ENCODE assay signal across 21 cellular contexts in genomic region chr9:98201749-98202148, GRCh38. TPM values are rescaled to one million over a fixed set of nuclear protein-coding genes. Genes with fewer than 3 reads are reported as not detected.
DNase-seq lines count a peak whose midpoint lies in the region; ATAC-seq, FAIRE-seq and TF ChIP-seq lines count a peak whose summit lies in the region.
"Had no signal": no experiment of that assay in that cellular context is flagged by ENCODE, and none has a peak within 500 bp of the region (broad histone marks: within the 10 kb centered on the region; RNA-seq: fewer than 3 reads in every experiment).

No MANE protein-coding gene starts in this region.

- intact Hi-C loops in right lobe of liver (cut with DNase I), result no loop called here
- intact Hi-C loops in HepG2 (cut with micrococcal nuclease; ENCODE audit: unreplicated experiment), result no loop called here
- intact Hi-C loops in GM12878 (cut with micrococcal nuclease; ENCODE audit: unreplicated experiment), result no loop called here

- BruUV-seq in HepG2 (replicated peaks; lab: Mats Ljungman, UMichigan) (no TSS peak), GM12878 (replicated peaks; lab: Mats Ljungman, UMichigan) (no TSS peak)

- H2BK12ac ChIP-seq in neuronal stem cell (ENCODE audit: low read length), result peak overlapping the region; percentile 47

- H3K9me3 Mint-ChIP-seq in immature natural killer cell, result no peaks in the 10 kb centered on the region
- H3K9me3 Mint-ChIP-seq: CD4-positive, alpha-beta memory T cell; H9 had no signal

- no CpG with 5 or more reads among the region's 7 CpGs for whole genome bisulfite sequencing in right lobe of liver (ENCODE audit: insufficient coverage, low coverage, low lambda C conversion rate, missing lambda C conversion rate)
- 83% methylated on average over 1 of the region's 7 CpGs for WGBS in HepG2 (ENCODE audit: low lambda C conversion rate)
- WGBS in GM12878 (ENCODE audit: insufficient coverage, insufficient replicate concordance, low lambda C conversion rate, missing lambda C conversion rate), result 82% methylated on average over 7 of the region's 7 CpGs
- no CpG with 5 or more reads among the region's 7 CpGs for WGBS in neuronal stem cell (ENCODE audit: extremely low coverage in 2 of 2, insufficient read length in 2 of 2, insufficient replicate concordance in 1 of 2), 2 donors

- TF ChIP-seq POLR2A in right lobe of liver (IDR thresholded peaks at IDR 0.05) (no peak), HepG2 (IDR thresholded peaks at IDR 0.05; ENCODE audit: insufficient read depth in 1 of 2, low read depth in 2 of 2, low read length in 2 of 2) (no peak), GM12878 (IDR thresholded peaks at IDR 0.05; ENCODE audit: low read depth, low read length) (no peak)

- POLR2A ChIA-PET in HepG2 (lab: Yijun Ruan, JAX) (interaction anchor here (1.3 kb wide), 1 partner anchor 8 kb away, joined by 3 read pairs; no protein-coding TSS in a partner anchor), GM12878 (lab: Charles Lee) (interaction anchor here (1.0 to 1.1 kb wide), 2 partner anchors 84 to 112 kb away, joined by 3 read pairs; no protein-coding TSS in a partner anchor)

- H3K79me2 ChIP-seq in HepG2 (ENCODE audit: insufficient read depth, low read length), result no peaks in the 10 kb centered on the region
- no peaks in the 10 kb centered on the region for H3K79me2 ChIP-seq in GM12878 (ENCODE audit: control insufficient read depth, insufficient read depth, low read length)

- H3K27me3 ChIP-seq in right lobe of liver, result no peaks in the 10 kb centered on the region
- no peaks in the 10 kb centered on the region for H3K27me3 ChIP-seq in HepG2 (ENCODE audit: control insufficient read depth in 1 of 2, insufficient read depth in 2 of 2, low read length in 2 of 2)
- no peaks in the 10 kb centered on the region for H3K27me3 ChIP-seq in GM12878 (replicated peaks in 1 of 2; ENCODE audit: control insufficient read depth in 2 of 2, insufficient read depth in 2 of 2, low read length in 1 of 2)
- H3K27me3 ChIP-seq in neuronal stem cell (ENCODE audit: control insufficient read depth in 3 of 3, insufficient read depth in 3 of 3, low read depth in 1 of 3, low read length in 3 of 3), result peaks cover 0 to 53% (median 0%) of the 10 kb centered on the region in 3 experiments
- H3K27me3 ChIP-seq: BLaER1 treated with 17β-estradiol and CSF1 and Interleukin-3, amounts not matched to agents 10 nM and 100 nM had no signal

- H3K4me3 ChIP-seq in right lobe of liver (no peak overlapping the region), HepG2 (replicated peaks in 1 of 3; ENCODE audit: insufficient read depth in 1 of 3, low read depth in 2 of 3, low read length in 3 of 3) (no peak overlapping the region), GM12878 (no peak overlapping the region), neuronal stem cell (ENCODE audit: low read length in 2 of 2) (no peak overlapping the region)
- H3K4me3 ChIP-seq: BLaER1 treated with 17β-estradiol and CSF1 and Interleukin-3, amounts not matched to agents 10 nM and 100 nM; GM23248 had no signal

- H2BK120ac ChIP-seq in neuronal stem cell (ENCODE audit: low read depth, low read length), result no peak overlapping the region

- peak overlapping the region; percentile 17 for H3K23ac ChIP-seq in neuronal stem cell (ENCODE audit: low read depth, low read length, poor library complexity)

- no peak overlapping the region for H3K4me3 Mint-ChIP-seq in immature natural killer cell
- H3K4me3 Mint-ChIP-seq: B cell; CD4-positive, alpha-beta memory T cell; H9 had no signal

- RAD21 ChIA-PET in GM12878 (lab: Charles Lee; ENCODE audit: unreplicated experiment), result interaction anchor here (1.1 kb wide), 1 partner anchor 83 kb away, joined by 4 read pairs; the partner anchor contains the start of gene TRIM14

- H2AK5ac ChIP-seq in neuronal stem cell (ENCODE audit: low read depth, low read length), result peak overlapping the region; percentile 11

- no peaks in the 10 kb centered on the region for H3K36me3 ChIP-seq in right lobe of liver
- no peaks in the 10 kb centered on the region for H3K36me3 ChIP-seq in HepG2 (replicated peaks in 1 of 2; ENCODE audit: control insufficient read depth in 1 of 2, insufficient read depth in 2 of 2, low read length in 2 of 2)
- no peaks in the 10 kb centered on the region for H3K36me3 ChIP-seq in GM12878 (ENCODE audit: control insufficient read depth in 2 of 2, insufficient read depth in 2 of 2, low read length in 1 of 2)
- no peaks in the 10 kb centered on the region for H3K36me3 ChIP-seq in neuronal stem cell (replicated peaks in 1 of 2; ENCODE audit: control insufficient read depth in 2 of 2, insufficient read depth in 2 of 2, low read length in 2 of 2)

- H4K91ac ChIP-seq in neuronal stem cell (ENCODE audit: low read depth, low read length, poor library complexity), result no peak overlapping the region

- H3K27ac ChIP-seq in right lobe of liver (no peak overlapping the region), HepG2 (ENCODE audit: extremely low read length, insufficient read depth, low read length) (no peak overlapping the region), GM12878 (ENCODE audit: control insufficient read depth, insufficient read depth) (no peak overlapping the region; the same call in 1 of the 2 replicates), neuronal stem cell (replicated peaks; ENCODE audit: low read length) (no peak overlapping the region)
- H3K27ac ChIP-seq: 22Rv1; BLaER1 treated with 17β-estradiol and CSF1 and Interleukin-3, amounts not matched to agents 10 nM and 100 nM; GM23248 had no signal

- H3K4ac ChIP-seq in neuronal stem cell (ENCODE audit: low read length), result no peak overlapping the region

- H2BK15ac ChIP-seq in neuronal stem cell (ENCODE audit: low read length), result no peak overlapping the region

- no peak overlapping the region for H3K27ac Mint-ChIP-seq in immature natural killer cell
- H3K27ac Mint-ChIP-seq: B cell, H9 had no signal

- no peak for TF ChIP-seq CTCF in right lobe of liver (IDR thresholded peaks at IDR 0.05)
- no peak for TF ChIP-seq CTCF in HepG2 (CRISPR knock-in tag; IDR thresholded peaks at IDR 0.05)
- no peak for TF ChIP-seq CTCF in GM12878 (IDR thresholded peaks at IDR 0.05 in 2 of 3, conservative IDR thresholded peaks at IDR 0.05 in 1 of 3; ENCODE audit: control insufficient read depth in 2 of 3, extremely low read depth in 1 of 3, insufficient read depth in 1 of 3, low read depth in 3 of 3, low read length in 3 of 3)

- FAIRE-seq in HepG2 (lab: Jason Lieb, UNC), result no peak
- FAIRE-seq in GM12878 (lab: Jason Lieb, UNC), result no peak
- FAIRE-seq: A204.1 had no signal

- TF ChIP-seq EP300 in HepG2 (IDR thresholded peaks at IDR 0.05; ENCODE audit: low read depth in 2 of 2, low read length in 2 of 2), result no peak
- TF ChIP-seq EP300 in HepG2 (CRISPR knock-in tag; IDR thresholded peaks at IDR 0.05; ENCODE audit: borderline replicate concordance), result no peak
- TF ChIP-seq EP300 in GM12878 (IDR thresholded peaks at IDR 0.05; ENCODE audit: borderline replicate concordance in 1 of 2, control insufficient read depth in 1 of 2, low read depth in 2 of 2, low read length in 2 of 2), result no peak

- no peaks in the 10 kb centered on the region for H3K79me1 ChIP-seq in neuronal stem cell (ENCODE audit: low read depth, low read length)

- H3K27me3 Mint-ChIP-seq in immature natural killer cell (ENCODE audit: low read depth in 3 of 3), result peaks cover 0 to 2% (median 0%) of the 10 kb centered on the region in 3 donors
- H3K27me3 Mint-ChIP-seq: B cell; CD4-positive, alpha-beta memory T cell had no signal

- ATAC-seq in right lobe of liver (peak; percentile 35 to 78 (median 56)), HepG2 (no peak), GM12878 (no peak), GM21717 (IDR thresholded peaks at IDR 0.05; ENCODE audit: unreplicated experiment) (no peak)
- ATAC-seq: HCT116 had no signal

- H3K4me1 Mint-ChIP-seq in immature natural killer cell, result peaks cover 0 to 2% of the 10 kb centered on the region in 2 donors

- H3K9ac ChIP-seq in HepG2 (ENCODE audit: insufficient read depth, low read depth, low read length) (no peak overlapping the region), GM12878 (ENCODE audit: control insufficient read depth, insufficient read depth, low read length) (no peak overlapping the region), neuronal stem cell (ENCODE audit: low read depth, low read length, poor library complexity) (no peak overlapping the region)
- H3K9ac ChIP-seq: GM23248 had no signal

- H4K8ac ChIP-seq in neuronal stem cell (ENCODE audit: low read depth, low read length), result no peak overlapping the region

- peak overlapping the region; percentile 11 for H3K18ac ChIP-seq in neuronal stem cell (ENCODE audit: low read length)

- no peak overlapping the region for H2BK5ac ChIP-seq in neuronal stem cell (ENCODE audit: low read length)

- CTCF ChIA-PET in HepG2 (lab: Yijun Ruan, JAX; ENCODE audit: low intra/inter-chr PET ratio, low total read pairs), result no interaction called here
- CTCF ChIA-PET in GM12878 (lab: Yijun Ruan, JAX), result interaction anchor here (0.9 to 1.5 kb wide), 3 partner anchors 54 to 84 kb away, joined by 3 to 5 read pairs (median 3); partner anchors contain the start of gene TBC1D2

- in situ Hi-C loops in HepG2 (cut with HindIII; ENCODE audit: extremely low pct_ligation_motif_present, low pct_unique_long_range_greater_than_20kb) (no loop called here), GM12878 (cut with MboI) (no loop called here)

- SMC1A ChIA-PET in GM12878 (lab: Charles Lee; ENCODE audit: uncharacterized antibody, unreplicated experiment), result interaction anchor here (1.0 kb wide), 1 partner anchor 83 kb away, joined by 3 read pairs; no protein-coding TSS in a partner anchor

- peaks cover 0 to 3% (median 0%) of the 10 kb centered on the region in 3 donors for H3K36me3 Mint-ChIP-seq in immature natural killer cell

- H2AFZ ChIP-seq in HepG2 (ENCODE audit: low read length) (no peak overlapping the region), GM12878 (ENCODE audit: control insufficient read depth, low read depth, low read length) (peak overlapping the region; percentile 88), neuronal stem cell (ENCODE audit: low read length) (no peak overlapping the region)
- H2AFZ ChIP-seq: GM23248 had no signal

- H4K20me1 ChIP-seq in HepG2 (ENCODE audit: insufficient read depth, low read length), result no peaks in the 10 kb centered on the region
- no peaks in the 10 kb centered on the region for H4K20me1 ChIP-seq in GM12878 (ENCODE audit: control insufficient read depth, insufficient read depth)

- DNase-seq in right lobe of liver (peak; percentile 56 to 79 (median 74)), HepG2 (ENCODE audit: low spot score) (no peak), GM12878 (ENCODE audit: low read depth, low spot score) (no peak), neuronal stem cell (ENCODE audit: low spot score) (no peak), SK-N-DZ (ENCODE audit: low spot score) (no peak), immature natural killer cell (no peak), putamen (ENCODE audit: low spot score) (no peak)
- DNase-seq: Calu3; CD4-positive, alpha-beta memory T cell; COR-L47; DMS53; DMS79 treated with DMSO at 0.1 percent for 48 hours; GF-D8; GM23248; H9 had no signal

- no peak overlapping the region for H3K14ac ChIP-seq in neuronal stem cell (ENCODE audit: low read length)

- peaks cover 0 to 11% (median 0%) of the 10 kb centered on the region in 4 donors for H3K4me1 ChIP-seq in right lobe of liver
- H3K4me1 ChIP-seq in HepG2 (ENCODE audit: insufficient read depth, low read length), result peaks cover 31% of the 10 kb centered on the region
- peaks cover 11% of the 10 kb centered on the region for H3K4me1 ChIP-seq in GM12878 (ENCODE audit: control insufficient read depth, insufficient read depth, low read length)
- H3K4me1 ChIP-seq in neuronal stem cell (ENCODE audit: control insufficient read depth in 2 of 2, insufficient read depth in 1 of 2, low read depth in 1 of 2, low read length in 2 of 2), result peaks cover 0 to 8% of the 10 kb centered on the region in 2 donors

- no peaks in the 10 kb centered on the region for H3K9me3 ChIP-seq in right lobe of liver
- no peaks in the 10 kb centered on the region for H3K9me3 ChIP-seq in HepG2 (ENCODE audit: low read length)
- H3K9me3 ChIP-seq in GM12878 (replicated peaks; ENCODE audit: control insufficient read depth, insufficient read depth, low read length), result no peaks in the 10 kb centered on the region
- H3K9me3 ChIP-seq in neuronal stem cell (replicated peaks in 1 of 2; ENCODE audit: control insufficient read depth in 2 of 2, insufficient read depth in 1 of 2, low read depth in 1 of 2, low read length in 2 of 2), result peaks cover 0 to 2% of the 10 kb centered on the region in 2 donors
- H3K9me3 ChIP-seq: BLaER1 treated with 17β-estradiol and CSF1 and Interleukin-3, amounts not matched to agents 10 nM and 100 nM had no signal

- no peak for TF ChIP-seq RAD21 in HepG2 (CRISPR knock-in tag; IDR thresholded peaks at IDR 0.05)
- TF ChIP-seq RAD21 in GM12878 (IDR thresholded peaks at IDR 0.05; ENCODE audit: insufficient read depth, low read depth, low read length), result no peak

- H3K4me2 ChIP-seq in HepG2 (ENCODE audit: low read depth, low read length), result no peak overlapping the region
- H3K4me2 ChIP-seq in GM12878 (ENCODE audit: control insufficient read depth, insufficient read depth), result peak overlapping the region; percentile 82
- H3K4me2 ChIP-seq in neuronal stem cell (ENCODE audit: insufficient read depth, low read length, poor library complexity, severe bottlenecking), result no peak overlapping the region

RNA-seq across cellular contexts. Expression of gene CORO2A, which starts 9.3 kb away (rescaled TPM):
- total RNA-seq in right lobe of liver (1 to 10 TPM in 5 of 6 experiments, under 1 TPM in 1; 0.67 to 6.2 (median 3.3) TPM), HepG2 (2016; rRNA removed; fragmentation: Illumina TruSeq; extraction: Trizol) (14.4 and 19.8 TPM in 2 replicates), GM12878 (2014; rRNA removed) (4.1 and 4.7 TPM in 2 replicates), GM12878 (2014; rRNA removed; fragmentation: Illumina TruSeq; extraction: Trizol) (4.8 TPM in 2 replicates), GM12878 (2021) (4.8 and 4.9 TPM in 2 replicates)
- 3.5 and 3.6 TPM in 2 replicates for total RNA-seq in HepG2 (2016; cell fraction: cytosol; rRNA removed; fragmentation: Illumina TruSeq; extraction: Trizol; ENCODE audit: low read depth)
- 14.0 and 19.0 TPM in 2 replicates for total RNA-seq in HepG2 (2016; cell fraction: insoluble cytoplasmic fraction; rRNA removed; fragmentation: Illumina TruSeq; extraction: Trizol)
- total RNA-seq in HepG2 (2016; cell fraction: membrane; rRNA removed; fragmentation: Illumina TruSeq; extraction: Trizol), result 12.4 and 12.5 TPM in 2 replicates
- total RNA-seq in HepG2 (2016; cell fraction: nucleus; rRNA removed; fragmentation: Illumina TruSeq; extraction: Trizol), result 8.5 and 10.2 TPM in 2 replicates
- polyA plus RNA-seq in HepG2 (2011; rRNA removed) (12.9 and 15.3 TPM in 2 replicates), GM12878 (2011; rRNA removed) (0.84 and 1.0 TPM in 2 replicates), GM12878 (2014; fragmentation: Illumina TruSeq; extraction: Trizol) (5.0 and 5.5 TPM in 2 replicates), GM12878 (2014; fragmentation: Nextera tagmentation; extraction: Ambion mirVana) (1 to 10 TPM; 1.7 to 1.9 TPM), GM12878 (2014; rRNA removed) (4.2 and 5.3 TPM in 2 replicates), GM12878 (2016; fragmentation: Nextera tagmentation; extraction: Ambion mirVana) (1 to 10 TPM; 2.4 to 2.8 TPM), immature natural killer cell (1 to 10 TPM; 1.6 to 2.5 (median 2.1) TPM)
- 12.3 and 15.4 TPM in 2 replicates for polyA plus RNA-seq in HepG2 (2011; cell fraction: cytosol; rRNA removed)
- 7.9 and 8.1 TPM in 2 replicates for polyA plus RNA-seq in HepG2 (2011; cell fraction: nucleus; rRNA removed)
- polyA plus RNA-seq in HepG2 (2012), result 5.9 and 8.4 TPM in 2 replicates
- polyA plus RNA-seq in HepG2 (2016; cell fraction: cytosol; fragmentation: Illumina TruSeq; extraction: Trizol; ENCODE audit: low read depth), result 5.6 TPM in 2 replicates
- polyA plus RNA-seq in HepG2 (2016; cell fraction: insoluble cytoplasmic fraction; fragmentation: Illumina TruSeq; extraction: Trizol; ENCODE audit: low read depth), result 21.2 and 23.2 TPM in 2 replicates
- polyA plus RNA-seq in HepG2 (2016; cell fraction: membrane; fragmentation: Illumina TruSeq; extraction: Trizol; ENCODE audit: low read depth), result 9.4 and 10.3 TPM in 2 replicates
- polyA plus RNA-seq in HepG2 (2016; cell fraction: nucleus; fragmentation: Illumina TruSeq; extraction: Trizol; ENCODE audit: insufficient read depth, low read depth), result 21.7 and 22.4 TPM in 2 replicates
- 7.1 and 26.4 TPM in 2 replicates for polyA minus RNA-seq in HepG2 (2011; rRNA and poly(A)+ RNA removed; ENCODE audit: low replicate concordance)
- polyA minus RNA-seq in HepG2 (2011; cell fraction: cytosol; rRNA and poly(A)+ RNA removed), result 9.8 and 10.3 TPM in 2 replicates
- 4.6 and 5.3 TPM in 2 replicates for polyA minus RNA-seq in HepG2 (2011; cell fraction: nucleus; rRNA and poly(A)+ RNA removed)
- 0.52 and 0.64 TPM in 2 replicates for total RNA-seq in GM12878 (2013; cell fraction: nucleolus; rRNA removed)
- 1.0 TPM for polyA plus RNA-seq in GM12878 (2011; ENCODE audit: low read depth)
- 1.2 and 1.3 TPM in 2 replicates for polyA plus RNA-seq in GM12878 (2011; cell fraction: cytosol; rRNA removed)
- 0.37 and 0.42 TPM in 2 replicates for polyA plus RNA-seq in GM12878 (2011; cell fraction: nucleus; rRNA removed)
- 1.7 and 1.8 TPM in 2 replicates for polyA plus RNA-seq in GM12878 (2012)
- 0.80 and 2.3 TPM in 2 replicates for polyA minus RNA-seq in GM12878 (2011; rRNA and poly(A)+ RNA removed)
- polyA minus RNA-seq in GM12878 (2011; cell fraction: cytosol; rRNA and poly(A)+ RNA removed), result 0.53 TPM in 1 of 2 replicates, not detected in the other
- 0.12 and 0.19 TPM in 2 replicates for polyA minus RNA-seq in GM12878 (2011; cell fraction: nucleus; rRNA and poly(A)+ RNA removed)
- polyA plus RNA-seq in neuronal stem cell (2013, experiment 1 of 2), result 4.3 TPM
- 4.5 TPM for polyA plus RNA-seq in neuronal stem cell (2013, experiment 2 of 2)
- polyA plus RNA-seq in SK-N-DZ (2014; cell fraction: cytosol; rRNA removed), result 12.8 and 13.7 TPM in 2 replicates
- polyA plus RNA-seq in SK-N-DZ (2014; cell fraction: nucleus; rRNA removed), result 4.2 and 4.8 TPM in 2 replicates

RNA-seq across cellular contexts. Expression of gene TBC1D2, which starts 53.7 kb away (rescaled TPM):
- 10 to 100 TPM in 2 of 6 experiments, 1 to 10 TPM in 4; 5.1 to 17.5 (median 9.7) TPM for total RNA-seq in right lobe of liver
- 2.2 and 2.8 TPM in 2 replicates for total RNA-seq in HepG2 (2016; rRNA removed; fragmentation: Illumina TruSeq; extraction: Trizol)
- 0.51 and 0.62 TPM in 2 replicates for total RNA-seq in HepG2 (2016; cell fraction: cytosol; rRNA removed; fragmentation: Illumina TruSeq; extraction: Trizol; ENCODE audit: low read depth)
- 2.1 and 2.6 TPM in 2 replicates for total RNA-seq in HepG2 (2016; cell fraction: insoluble cytoplasmic fraction; rRNA removed; fragmentation: Illumina TruSeq; extraction: Trizol)
- 1.1 and 1.2 TPM in 2 replicates for total RNA-seq in HepG2 (2016; cell fraction: membrane; rRNA removed; fragmentation: Illumina TruSeq; extraction: Trizol)
- 2.2 and 2.8 TPM in 2 replicates for total RNA-seq in HepG2 (2016; cell fraction: nucleus; rRNA removed; fragmentation: Illumina TruSeq; extraction: Trizol)
- 2.0 and 2.8 TPM in 2 replicates for polyA plus RNA-seq in HepG2 (2011; rRNA removed)
- polyA plus RNA-seq in HepG2 (2011; cell fraction: cytosol; rRNA removed), result 1.5 and 2.0 TPM in 2 replicates
- polyA plus RNA-seq in HepG2 (2011; cell fraction: nucleus; rRNA removed), result 5.2 and 5.6 TPM in 2 replicates
- polyA plus RNA-seq in HepG2 (2012), result 1.9 and 2.1 TPM in 2 replicates
- polyA plus RNA-seq in HepG2 (2016; cell fraction: cytosol; fragmentation: Illumina TruSeq; extraction: Trizol; ENCODE audit: low read depth), result 0.31 and 0.54 TPM in 2 replicates
- polyA plus RNA-seq in HepG2 (2016; cell fraction: insoluble cytoplasmic fraction; fragmentation: Illumina TruSeq; extraction: Trizol; ENCODE audit: low read depth), result 2.9 and 3.0 TPM in 2 replicates
- polyA plus RNA-seq in HepG2 (2016; cell fraction: membrane; fragmentation: Illumina TruSeq; extraction: Trizol; ENCODE audit: low read depth), result 0.96 and 1.1 TPM in 2 replicates
- polyA plus RNA-seq in HepG2 (2016; cell fraction: nucleus; fragmentation: Illumina TruSeq; extraction: Trizol; ENCODE audit: insufficient read depth, low read depth), result 3.1 and 3.8 TPM in 2 replicates
- polyA minus RNA-seq in HepG2 (2011; rRNA and poly(A)+ RNA removed; ENCODE audit: low replicate concordance), result 6.2 and 19.2 TPM in 2 replicates
- polyA minus RNA-seq in HepG2 (2011; cell fraction: cytosol; rRNA and poly(A)+ RNA removed), result 1.1 TPM in 2 replicates
- 3.1 and 4.0 TPM in 2 replicates for polyA minus RNA-seq in HepG2 (2011; cell fraction: nucleus; rRNA and poly(A)+ RNA removed)
- 2.2 and 2.3 TPM in 2 replicates for total RNA-seq in GM12878 (2013; cell fraction: nucleolus; rRNA removed)
- total RNA-seq in GM12878 (2014; rRNA removed), result 1.1 and 1.2 TPM in 2 replicates
- 0.32 and 0.67 TPM in 2 replicates for total RNA-seq in GM12878 (2014; rRNA removed; fragmentation: Illumina TruSeq; extraction: Trizol)
- total RNA-seq in GM12878 (2021), result 1.2 and 1.4 TPM in 2 replicates
- polyA plus RNA-seq in GM12878 (2011; ENCODE audit: low read depth), result 0.39 TPM
- polyA plus RNA-seq in GM12878 (2011; rRNA removed), result 0.46 and 1.1 TPM in 2 replicates
- 1.5 and 1.9 TPM in 2 replicates for polyA plus RNA-seq in GM12878 (2011; cell fraction: cytosol; rRNA removed)
- polyA plus RNA-seq in GM12878 (2011; cell fraction: nucleus; rRNA removed), result 3.7 and 4.4 TPM in 2 replicates
- polyA plus RNA-seq in GM12878 (2012), result 1.0 and 1.1 TPM in 2 replicates
- 0.37 and 0.41 TPM in 2 replicates for polyA plus RNA-seq in GM12878 (2014; fragmentation: Illumina TruSeq; extraction: Trizol)
- polyA plus RNA-seq in GM12878 (2014; fragmentation: Nextera tagmentation; extraction: Ambion mirVana), result under 1 TPM; 0.04 to 0.06 TPM
- polyA plus RNA-seq in GM12878 (2014; rRNA removed), result 1.2 and 1.4 TPM in 2 replicates
- polyA plus RNA-seq in GM12878 (2016; fragmentation: Nextera tagmentation; extraction: Ambion mirVana), result 1 to 10 TPM; 1.0 to 1.6 TPM
- 1.5 and 2.2 TPM in 2 replicates for polyA minus RNA-seq in GM12878 (2011; rRNA and poly(A)+ RNA removed)
- polyA minus RNA-seq in GM12878 (2011; cell fraction: cytosol; rRNA and poly(A)+ RNA removed), result 1.7 TPM in 1 of 2 replicates, not detected in the other
- 0.97 and 3.1 TPM in 2 replicates for polyA minus RNA-seq in GM12878 (2011; cell fraction: nucleus; rRNA and poly(A)+ RNA removed)
- polyA plus RNA-seq in neuronal stem cell (2013, experiment 1 of 2), result 0.93 TPM
- 0.93 TPM for polyA plus RNA-seq in neuronal stem cell (2013, experiment 2 of 2)
- polyA plus RNA-seq in SK-N-DZ (2014; cell fraction: cytosol; rRNA removed), result 1.1 and 1.5 TPM in 2 replicates
- 1.7 and 3.2 TPM in 2 replicates for polyA plus RNA-seq in SK-N-DZ (2014; cell fraction: nucleus; rRNA removed)
- 1 to 10 TPM; 1.4 to 5.6 (median 1.8) TPM for polyA plus RNA-seq in immature natural killer cell

Comparison
In these comparisons a context has a peak if more than half of its experiments do, and no peak if none do; other contexts are left out.
1. ATAC-seq: peak in right lobe of liver (4 of 4); none in HepG2 (single experiment), GM12878 (single experiment) and GM21717 (single experiment).
2. DNase-seq: peak in right lobe of liver (3 of 3); none in HepG2 (single experiment), GM12878 (single experiment), neuronal stem cell (single experiment), SK-N-DZ (single experiment), immature natural killer cell (0 of 3) and putamen (single experiment).